ENCODE assay signal across 8 cellular contexts in the genomic region with DNA sequence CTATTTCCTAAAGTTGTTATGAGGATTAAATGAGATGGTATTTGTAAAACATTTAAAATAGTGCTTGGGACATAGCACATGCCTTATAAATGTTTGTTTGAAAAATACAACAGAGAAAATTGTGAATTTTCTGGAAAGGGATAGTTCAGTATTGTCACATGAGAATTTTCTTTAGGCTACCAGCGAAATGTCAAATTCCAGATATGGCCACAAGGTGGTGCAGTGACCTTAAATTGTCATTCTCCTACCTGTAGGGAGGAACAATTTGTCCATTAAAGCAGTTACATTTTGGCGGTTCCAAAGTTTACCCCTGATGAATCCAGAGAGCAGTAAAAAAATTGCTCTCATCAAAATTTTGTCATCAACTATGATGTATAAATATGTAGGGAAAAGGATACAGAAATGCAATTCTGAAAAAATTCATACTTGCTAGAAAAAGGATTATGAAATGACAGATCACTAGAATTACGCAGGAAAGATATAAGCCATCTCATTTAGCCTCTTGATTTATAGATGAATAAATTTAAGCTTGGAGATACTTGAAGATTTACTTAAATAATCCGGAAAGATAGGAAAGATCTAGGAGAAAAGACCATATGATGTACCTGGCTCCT. TPM values are rescaled to one million over a fixed set of nuclear protein-coding genes. Genes with fewer than 3 reads are reported as not detected.
DNase-seq lines count a peak whose midpoint lies in the region; ATAC-seq, FAIRE-seq and TF ChIP-seq lines count a peak whose summit lies in the region.

No MANE protein-coding gene starts in this region.

- no peak overlapping the region for H3K9ac ChIP-seq in H1 (replicated peaks in 1 of 4; ENCODE audit: extremely low read depth in 1 of 4, low read depth in 3 of 4, low read length in 3 of 4)

- H2BK5ac ChIP-seq in H1 (ENCODE audit: low read depth, low read length) = no peak overlapping the region

- H3K18ac ChIP-seq in H1 (ENCODE audit: extremely low read depth, low read length) = no peak overlapping the region

- H2BK12ac ChIP-seq in H1 (ENCODE audit: low read depth, low read length) = no peak overlapping the region

- 42% methylated on average over 4 of the region's 4 CpGs; no CpG with 5 or more reads in 1 of the 2 experiments for WGBS in H1 (ENCODE audit: extremely low coverage in 1 of 2, insufficient coverage in 1 of 2, insufficient read length in 1 of 2, insufficient replicate concordance in 2 of 2, low coverage in 1 of 2, low lambda C conversion rate in 2 of 2, missing lambda C conversion rate in 1 of 2), 2 experiments

- H3K4ac ChIP-seq in H1 (replicated peaks; ENCODE audit: insufficient read length, low read depth, low read length) = no peak overlapping the region

- peak; percentile 81 for FAIRE-seq in H1 (lab: Jason Lieb, UNC)

- no peak overlapping the region for H2BK20ac ChIP-seq in H1 (ENCODE audit: low read length)

- no peaks in the 10 kb centered on the region for H3K36me3 Mint-ChIP-seq in CD14-positive monocyte
- H3K36me3 Mint-ChIP-seq in activated CD4-positive, alpha-beta memory T cell treated with anti-CD3 and anti-CD28 coated beads, Interleukin-2, amount 10 ng/mL, durations not matched to agents 7 days and 5 days (ENCODE audit: low read depth) = no peaks in the 10 kb centered on the region

- peaks cover 2% of the 10 kb centered on the region for H3K4me1 Mint-ChIP-seq in CD14-positive monocyte
- no peaks in the 10 kb centered on the region for H3K4me1 Mint-ChIP-seq in activated CD4-positive, alpha-beta memory T cell treated with anti-CD3 and anti-CD28 coated beads, Interleukin-2, amount 10 ng/mL, durations not matched to agents 7 days and 5 days

- H4K91ac ChIP-seq in H1 (replicated peaks; ENCODE audit: insufficient read length, low read length) = no peak overlapping the region

- CTCF ChIA-PET in activated CD4-positive, alpha-beta memory T cell treated with anti-CD3 and anti-CD28 coated beads, Interleukin-2, amount 10 ng/mL, durations not matched to agents 7 days and 5 days (lab: Charles Lee) = interaction anchor here (0.8 to 2.2 kb wide), 4 partner anchors 71 to 137 kb away, joined by 4 to 33 read pairs (median 6); no protein-coding TSS in a partner anchor
- CTCF ChIA-PET in H1 (lab: Charles Lee; ENCODE audit: partially characterized antibody) = interaction anchor here (0.7 to 2.0 kb wide), 14 partner anchors 10 to 303 kb away, joined by 3 to 16 read pairs (median 4); a partner anchor contains a TSS

- TF ChIP-seq EP300 in H1 (IDR thresholded peaks at IDR 0.05; ENCODE audit: borderline replicate concordance in 1 of 2, low read depth in 2 of 2, low read length in 2 of 2) = no peak

- H3K9me3 ChIP-seq in H1 (ENCODE audit: insufficient read depth in 2 of 2, low read depth in 1 of 2, low read length in 1 of 2) (no peaks in the 10 kb centered on the region), mucosa of descending colon (no peaks in the 10 kb centered on the region)

- DNase-seq in CD14-positive monocyte (ENCODE audit: low spot score) = no peak
- peak; percentile 20 for DNase-seq in H4 (ENCODE audit: low spot score)
- peak; percentile 49 to 80 for DNase-seq in NCI-H526 (lab: John Stamatoyannopoulos, UW)
- DNase-seq in activated CD4-positive, alpha-beta memory T cell treated with anti-CD3 and anti-CD28 coated beads, Interleukin-2, amount 10 ng/mL, durations not matched to agents 7 days and 5 days = peak; percentile 65
- peak in 1 of 2 experiments; percentile 81 for DNase-seq in H1 (ENCODE audit: low read depth in 1 of 2, low spot score in 2 of 2)
- DNase-seq in mucosa of descending colon = peak in 2 of 3 donors; percentile 28 to 89
- DNase-seq in stimulated activated CD8-positive, alpha-beta memory T cell treated with anti-CD3 and anti-CD28 coated beads, Interleukin-4, amount 100 ng/mL, for 48 hours = peak; percentile 81

- no peak overlapping the region for H4K8ac ChIP-seq in H1 (ENCODE audit: extremely low read depth, insufficient read depth, low read length)

- no peak overlapping the region for H3K27ac ChIP-seq in H1 (ENCODE audit: low read depth, low read length)

- H3K14ac ChIP-seq in H1 (ENCODE audit: insufficient read length) = no peak overlapping the region

- no peaks in the 10 kb centered on the region for H4K20me1 ChIP-seq in H1 (replicated peaks in 1 of 2; ENCODE audit: control insufficient read depth in 1 of 2, insufficient read depth in 2 of 2, low read length in 2 of 2)

- TF ChIP-seq RAD21 in H1 (IDR thresholded peaks at IDR 0.05 in 1 of 2, conservative IDR thresholded peaks at IDR 0.05 in 1 of 2; ENCODE audit: low read depth in 2 of 2, low read length in 2 of 2) = peak; percentile 78

- H2AFZ ChIP-seq in H1 (ENCODE audit: low read length) = no peak overlapping the region

- H3K27me3 ChIP-seq in H1 (replicated peaks in 1 of 4; ENCODE audit: control insufficient read depth in 3 of 4, extremely low read depth in 1 of 4, insufficient read depth in 3 of 4, low read length in 3 of 4) = no peaks in the 10 kb centered on the region

- intact Hi-C loops in CD14-positive monocyte (cut with micrococcal nuclease) (loop anchor here in 1 of 2 donors (2.0 kb wide), 1 partner anchor 133 kb away; no protein-coding TSS in a partner anchor), mucosa of descending colon (cut with DNase I, micrococcal nuclease) (loop anchor here in 1 of 2 donors (2.0 kb wide), 1 partner anchor 133 kb away; no protein-coding TSS in a partner anchor)

- no peak overlapping the region for H2AK5ac ChIP-seq in H1 (ENCODE audit: low read depth, low read length)

- H3K4me3 Mint-ChIP-seq in CD14-positive monocyte = no peak overlapping the region
- no peak overlapping the region for H3K4me3 Mint-ChIP-seq in activated CD4-positive, alpha-beta memory T cell treated with anti-CD3 and anti-CD28 coated beads, Interleukin-2, amount 10 ng/mL, durations not matched to agents 7 days and 5 days

- peaks cover 9 to 15% (median 10%) of the 10 kb centered on the region in 7 donors for H3K9me3 Mint-ChIP-seq in CD14-positive monocyte
- H3K9me3 Mint-ChIP-seq in activated CD4-positive, alpha-beta memory T cell treated with anti-CD3 and anti-CD28 coated beads, Interleukin-2, amount 10 ng/mL, durations not matched to agents 7 days and 5 days = peaks cover 10% of the 10 kb centered on the region

- no peaks in the 10 kb centered on the region for H3K79me1 ChIP-seq in H1 (ENCODE audit: low read depth, low read length)

- TF ChIP-seq CTCF in CD14-positive monocyte (IDR thresholded peaks at IDR 0.05) (peak; percentile 92), H1 (IDR thresholded peaks at IDR 0.05; ENCODE audit: control extremely low read depth in 1 of 3, insufficient read depth in 1 of 3, low read depth in 1 of 3, low read length in 3 of 3) (peak in 2 of 3 experiments; percentile 65 to 71; a peak in 3 of 4 replicates), mucosa of descending colon (IDR thresholded peaks at IDR 0.05) (peak; percentile 49)

- no peak overlapping the region for H3K4me2 ChIP-seq in H1 (ENCODE audit: insufficient read depth in 1 of 2, low read depth in 2 of 2, low read length in 2 of 2)

- H3K4me3 ChIP-seq in H1 (ENCODE audit: extremely low read depth in 1 of 4, insufficient read depth in 2 of 4, low read depth in 3 of 4, low read length in 4 of 4) = no peak overlapping the region
- no peak overlapping the region for H3K4me3 ChIP-seq in mucosa of descending colon

- H3K23ac ChIP-seq in H1 (ENCODE audit: insufficient read length) = no peak overlapping the region

- ATAC-seq in mucosa of descending colon = peak; percentile 54
- ATAC-seq in HG03175 (IDR thresholded peaks at IDR 0.05; ENCODE audit: unreplicated experiment) = no peak

- POLR2A ChIA-PET in activated CD4-positive, alpha-beta memory T cell treated with anti-CD3 and anti-CD28 coated beads, Interleukin-2, amount 10 ng/mL, durations not matched to agents 7 days and 5 days (lab: Charles Lee) = no interaction called here
- POLR2A ChIA-PET in H1 (lab: Charles Lee; ENCODE audit: partially characterized antibody) = no interaction called here

- H3K27me3 Mint-ChIP-seq in CD14-positive monocyte (ENCODE audit: low read depth in 3 of 3) = peaks cover 0 to 6% (median 4%) of the 10 kb centered on the region in 3 donors
- H3K27me3 Mint-ChIP-seq in activated CD4-positive, alpha-beta memory T cell treated with anti-CD3 and anti-CD28 coated beads, Interleukin-2, amount 10 ng/mL, durations not matched to agents 7 days and 5 days = peaks cover 36% of the 10 kb centered on the region

- H3K56ac ChIP-seq in H1 (replicated peaks; ENCODE audit: insufficient read length, low read depth, low read length) = no peak overlapping the region

- no peak for TF ChIP-seq POLR2A in H1 (IDR thresholded peaks at IDR 0.05; ENCODE audit: control extremely low read depth in 1 of 2, low read depth in 2 of 2, low read length in 2 of 2)

- no peaks in the 10 kb centered on the region for H3K79me2 ChIP-seq in H1 (ENCODE audit: control insufficient read depth in 1 of 2, insufficient read depth in 2 of 2, low read length in 2 of 2)

- H2BK15ac ChIP-seq in H1 (ENCODE audit: low read length) = no peak overlapping the region

- no peak overlapping the region for H4K5ac ChIP-seq in H1 (ENCODE audit: insufficient read length, low read depth, low read length)

- H3K27ac Mint-ChIP-seq in CD14-positive monocyte = no peak overlapping the region
- no peak overlapping the region for H3K27ac Mint-ChIP-seq in activated CD4-positive, alpha-beta memory T cell treated with anti-CD3 and anti-CD28 coated beads, Interleukin-2, amount 10 ng/mL, durations not matched to agents 7 days and 5 days

- no peak overlapping the region for H2BK120ac ChIP-seq in H1 (replicated peaks; ENCODE audit: low read depth, low read length)

- H3K4me1 ChIP-seq in H1 (replicated peaks in 1 of 4; ENCODE audit: control insufficient read depth in 3 of 4, insufficient read depth in 4 of 4, low read length in 3 of 4) (no peaks in the 10 kb centered on the region), mucosa of descending colon (ENCODE audit: low read depth) (no peaks in the 10 kb centered on the region)

- no peaks in the 10 kb centered on the region for H3K23me2 ChIP-seq in H1 (ENCODE audit: low read depth, low read length)

- H3K36me3 ChIP-seq in H1 (ENCODE audit: control insufficient read depth in 2 of 4, insufficient read depth in 4 of 4, low read length in 3 of 4) (no peaks in the 10 kb centered on the region), mucosa of descending colon (ENCODE audit: low read depth) (no peaks in the 10 kb centered on the region)

RNA-seq across cellular contexts. Expression of a gene that starts 50.2 kb away (rescaled TPM):
- polyA plus RNA-seq in CD14-positive monocyte = not detected
- not detected in 2 replicates for total RNA-seq in H4 (2014; rRNA removed; shearing (Covaris generic))
- not detected for total RNA-seq in activated CD4-positive, alpha-beta memory T cell treated with anti-CD3 and anti-CD28 coated beads, Interleukin-2, amount 10 ng/mL, durations not matched to agents 7 days and 5 days
- total RNA-seq in H1 (2021; fragmentation: NEBNext Ultra II Directional; extraction: Animal tissue kit (Norgen Biotek cat#: 25700)) = not detected in 2 replicates
- polyA plus RNA-seq in H1 (2011; rRNA removed) = not detected in 2 replicates
- polyA plus RNA-seq in H1 (2011; cell fraction: cytosol; rRNA removed) = not detected
- not detected for polyA plus RNA-seq in H1 (2011; cell fraction: nucleus; rRNA removed)
- polyA plus RNA-seq in H1 (2012, experiment 1 of 2) = not detected in 4 replicates
- polyA plus RNA-seq in H1 (2012, experiment 2 of 2) = not detected
- polyA plus RNA-seq in H1 (2013, experiment 1 of 2) = not detected
- polyA plus RNA-seq in H1 (2013, experiment 2 of 2) = not detected
- not detected in 2 replicates for polyA minus RNA-seq in H1 (2011; rRNA and poly(A)+ RNA removed)
- polyA minus RNA-seq in H1 (2011; cell fraction: cytosol; rRNA and poly(A)+ RNA removed) = not detected
- polyA minus RNA-seq in H1 (2011; cell fraction: nucleus; rRNA and poly(A)+ RNA removed) = not detected
- total RNA-seq in mucosa of descending colon = not detected
